In the genomic region with DNA sequence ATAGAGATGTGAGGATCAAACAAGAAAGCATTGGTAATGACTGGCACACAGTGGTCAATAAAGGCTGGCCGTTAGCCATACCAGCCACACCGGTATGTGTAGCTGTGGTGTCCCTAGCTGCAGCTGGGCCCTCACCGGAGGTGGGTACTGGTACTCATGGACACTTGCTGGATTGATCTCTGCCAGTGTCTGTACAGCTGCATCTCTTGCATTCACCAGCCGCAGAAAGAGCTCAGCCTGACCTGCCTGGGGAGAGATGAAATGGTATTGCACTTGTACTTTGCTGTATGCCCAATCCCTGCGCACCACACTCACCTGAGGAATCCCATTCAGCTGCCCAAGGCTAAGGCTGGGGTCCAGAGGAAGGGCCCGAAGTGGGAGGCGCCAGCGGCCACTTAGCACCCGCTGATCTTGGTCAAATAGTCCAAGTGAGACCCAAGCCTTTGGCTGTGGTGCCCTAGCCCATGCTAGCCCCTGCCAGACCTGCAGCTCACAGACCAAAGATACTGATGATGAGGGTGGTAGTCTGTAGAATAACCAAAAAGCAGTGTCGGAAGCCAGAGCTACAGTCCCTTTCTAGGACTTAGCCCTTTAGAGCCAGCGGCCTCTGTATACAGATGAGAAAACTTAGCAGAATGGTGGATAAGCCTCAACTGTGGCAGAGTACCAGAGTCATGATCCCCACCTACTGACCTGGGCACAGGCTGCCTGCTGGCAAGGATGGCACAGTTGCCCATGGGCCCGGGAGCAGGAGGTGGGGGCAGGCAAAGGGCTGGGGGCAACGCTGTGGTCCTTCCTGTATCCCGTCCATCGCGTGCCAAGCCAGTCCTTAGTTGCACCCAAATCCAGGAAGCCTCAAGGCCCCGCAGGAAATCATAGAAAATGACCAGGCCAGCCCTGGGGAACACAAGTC, we compare ENCODE assay signal across 10 cellular contexts. TPM values are rescaled to one million over a fixed set of nuclear protein-coding genes. Genes with fewer than 3 reads are reported as not detected.
DNase-seq lines count a peak whose midpoint lies in the region; ATAC-seq and TF ChIP-seq lines count a peak whose summit lies in the region.
"Had no signal": no experiment of that assay in that cellular context is flagged by ENCODE, and none has a peak within 500 bp of the region (broad histone marks: within the 10 kb centered on the region; RNA-seq: fewer than 3 reads in every experiment).

No MANE protein-coding gene starts in this region.

- no peak for TF ChIP-seq POLR2A in transverse colon (IDR thresholded peaks at IDR 0.05)

- no peaks in the 10 kb centered on the region for H3K9me3 ChIP-seq in transverse colon

- no peak for ATAC-seq in activated T-helper 17 cell treated with anti-CD3 and anti-CD28 coated beads, Interleukin-2, amount 50 U/mL, for 72 hours (replicated peaks)
- ATAC-seq in left lobe of liver (peak; percentile 11), GM19328 (IDR thresholded peaks at IDR 0.05; ENCODE audit: unreplicated experiment) (no peak)

- 83 to 92% methylated on average over 1 to 17 of the region's 17 CpGs for WGBS in transverse colon (ENCODE audit: low coverage in 1 of 2), 2 donors

- intact Hi-C loops in transverse colon (cut with DNase I; ENCODE audit: low total_unique reads) = no loop called here

- H3K27me3 Mint-ChIP-seq in activated naive CD4-positive, alpha-beta T cell treated with anti-CD3 and anti-CD28 coated beads, Interleukin-2, amount 50 U/mL, for 24 hours = no peaks in the 10 kb centered on the region
- H3K27me3 Mint-ChIP-seq in activated T-helper 17 cell treated with anti-CD3 and anti-CD28 coated beads, Interleukin-2, amount 50 U/mL, for 72 hours = no peaks in the 10 kb centered on the region

- no peak overlapping the region for H3K4me3 ChIP-seq in transverse colon

- no peak for TF ChIP-seq CTCF in transverse colon (IDR thresholded peaks at IDR 0.05)

- peak overlapping the region; percentile 51 for H3K27ac Mint-ChIP-seq in activated naive CD4-positive, alpha-beta T cell treated with anti-CD3 and anti-CD28 coated beads, Interleukin-2, amount 50 U/mL, for 24 hours
- H3K27ac Mint-ChIP-seq in activated T-helper 17 cell treated with anti-CD3 and anti-CD28 coated beads, Interleukin-2, amount 50 U/mL, for 72 hours = peak overlapping the region; percentile 56

- peaks cover 0 to 30% (median 12%) of the 10 kb centered on the region in 4 donors for H3K36me3 ChIP-seq in transverse colon

- TF ChIP-seq EP300 in transverse colon (IDR thresholded peaks at IDR 0.05; ENCODE audit: low read depth) = no peak

- no peaks in the 10 kb centered on the region for H3K9me3 Mint-ChIP-seq in activated naive CD4-positive, alpha-beta T cell treated with anti-CD3 and anti-CD28 coated beads, Interleukin-2, amount 50 U/mL, for 24 hours
- no peaks in the 10 kb centered on the region for H3K9me3 Mint-ChIP-seq in activated T-helper 17 cell treated with anti-CD3 and anti-CD28 coated beads, Interleukin-2, amount 50 U/mL, for 72 hours

- peaks cover 10% of the 10 kb centered on the region for H3K4me1 Mint-ChIP-seq in activated naive CD4-positive, alpha-beta T cell treated with anti-CD3 and anti-CD28 coated beads, Interleukin-2, amount 50 U/mL, for 24 hours
- H3K4me1 Mint-ChIP-seq in activated T-helper 17 cell treated with anti-CD3 and anti-CD28 coated beads, Interleukin-2, amount 50 U/mL, for 72 hours = no peaks in the 10 kb centered on the region

- in situ Hi-C loops in transverse colon (cut with MboI; ENCODE audit: low pct_ligation_motif_present in 1 of 4, low pct_unique_long_range_greater_than_20kb in 1 of 4, low sequenced_read_pairs in 3 of 4) = no loop called here

- DNase-seq in activated naive CD4-positive, alpha-beta T cell treated with Interleukin-2 at 50 U/mL for 16 hours = no peak
- no peak for DNase-seq in left lobe of liver (ENCODE audit: low spot score)
- DNase-seq in transverse colon = no peak
- DNase-seq in cortex of kidney (lab: John Stamatoyannopoulos, UW) = no peak
- no peak for DNase-seq in GDM1 (lab: John Stamatoyannopoulos, UW)
- DNase-seq: Kasumi-1, NCI-H774 had no signal

- peaks cover 8% of the 10 kb centered on the region for H3K36me3 Mint-ChIP-seq in activated naive CD4-positive, alpha-beta T cell treated with anti-CD3 and anti-CD28 coated beads, Interleukin-2, amount 50 U/mL, for 24 hours
- H3K36me3 Mint-ChIP-seq in activated T-helper 17 cell treated with anti-CD3 and anti-CD28 coated beads, Interleukin-2, amount 50 U/mL, for 72 hours (ENCODE audit: low read depth) = peaks cover 73% of the 10 kb centered on the region

- H3K4me1 ChIP-seq in transverse colon = peaks cover 2 to 12% (median 6%) of the 10 kb centered on the region in 4 donors

- H3K27me3 ChIP-seq in transverse colon = no peaks in the 10 kb centered on the region

- peak overlapping the region in 3 of 4 donors; percentile 9 to 28 (median 13) for H3K27ac ChIP-seq in transverse colon

- H3K4me3 Mint-ChIP-seq in activated naive CD4-positive, alpha-beta T cell treated with anti-CD3 and anti-CD28 coated beads, Interleukin-2, amount 50 U/mL, for 24 hours = no peak overlapping the region
- no peak overlapping the region for H3K4me3 Mint-ChIP-seq in activated T-helper 17 cell treated with anti-CD3 and anti-CD28 coated beads, Interleukin-2, amount 50 U/mL, for 72 hours

RNA-seq across cellular contexts. Expression of gene CCDC17, which starts 3.0 kb away (rescaled TPM):
- 1 to 10 TPM; 4.4 to 4.7 TPM for total RNA-seq in activated T-helper 17 cell treated with anti-CD3 and anti-CD28 coated beads, Interleukin-2, amount 50 U/mL, for 72 hours
- total RNA-seq in left lobe of liver = 2.7 TPM
- 10 to 100 TPM in 2 of 4 donors, 1 to 10 TPM in 2; 9.0 to 21.3 (median 10.0) TPM for total RNA-seq in transverse colon

RNA-seq across cellular contexts. Expression of gene NASP, which starts 37.0 kb away (rescaled TPM):
- total RNA-seq in activated T-helper 17 cell treated with anti-CD3 and anti-CD28 coated beads, Interleukin-2, amount 50 U/mL, for 72 hours = 100 to 1,000 TPM; 113 to 224 TPM
- 28.2 TPM for total RNA-seq in left lobe of liver
- total RNA-seq in transverse colon = 10 to 100 TPM; 34.4 to 62.2 (median 37.5) TPM
